ENCODE assay signal across 8 cellular contexts in genomic region chr10:130111848-130112180, GRCh38. TPM values are rescaled to one million over a fixed set of nuclear protein-coding genes. Genes with fewer than 3 reads are reported as not detected.
DNase-seq lines count a peak whose midpoint lies in the region; ATAC-seq, FAIRE-seq and TF ChIP-seq lines count a peak whose summit lies in the region.

No MANE protein-coding gene starts in this region.

- H4K20me1 ChIP-seq in K562 (replicated peaks; ENCODE audit: control insufficient read depth, insufficient read depth, low read length): no peaks in the 10 kb centered on the region

- H3K9ac ChIP-seq in K562 (ENCODE audit: insufficient read depth in 1 of 2, low read depth in 2 of 2, low read length in 2 of 2): peak overlapping the region; percentile 84 to 94; a peak in 3 of 4 replicates
- H3K9ac ChIP-seq in mesendoderm (ENCODE audit: low read length): peak overlapping the region; percentile 86

- H3K23ac ChIP-seq in mesendoderm (ENCODE audit: low read length): no peak overlapping the region

- peak overlapping the region; percentile 100 for H3K4me2 ChIP-seq in K562 (ENCODE audit: insufficient read depth, low read length)
- H3K4me2 ChIP-seq in mesendoderm (ENCODE audit: low read length): peak overlapping the region; percentile 66

- no peak for TF ChIP-seq EP300 in K562 (IDR thresholded peaks at IDR 0.05; ENCODE audit: low read length)

- H3K79me1 ChIP-seq in mesendoderm (ENCODE audit: low read length): peaks cover 10% of the 10 kb centered on the region

- POLR2A ChIA-PET in K562 (lab: Yijun Ruan, JAX): interaction anchor here (0.6 kb wide), 1 partner anchor 21 kb away, joined by 3 read pairs; no protein-coding TSS in a partner anchor

- intact Hi-C loops in heart left ventricle (cut with DNase I) (loop anchor here in 6 of 10 donors (1.0 to 10.0 kb wide), 4 partner anchors 24 to 1077 kb away; partner anchors contain the start of genes GLRX3 (in 5 of the 6) and MGMT (in 1 of the 6)), Right ventricle myocardium inferior (cut with DNase I) (loop anchor here (1.0 kb wide), 1 partner anchor 24 kb away; the partner anchor contains the start of gene GLRX3), K562 (cut with micrococcal nuclease) (loop anchor here (1.0 kb wide), 1 partner anchor 25 kb away; no protein-coding TSS in a partner anchor), vagina (cut with DNase I) (no loop called here)

- peak overlapping the region; percentile 98 for H2AFZ ChIP-seq in K562 (ENCODE audit: low read depth, low read length)

- H3K4me1 ChIP-seq in heart left ventricle (peaks cover 0 to 26% (median 16%) of the 10 kb centered on the region in 12 donors), K562 (replicated peaks in 1 of 2; ENCODE audit: control insufficient read depth in 2 of 2, insufficient read depth in 2 of 2, low read length in 2 of 2) (peaks cover 3 to 21% of the 10 kb centered on the region in 2 experiments; a peak in 3 of 5 replicates), mesendoderm (ENCODE audit: control insufficient read depth, low read depth, low read length) (peaks cover 5% of the 10 kb centered on the region), vagina (peaks cover 19% of the 10 kb centered on the region)

- H3K4me3 ChIP-seq in heart left ventricle (peak overlapping the region; percentile 52 to 89 (median 78)), K562 (peak overlapping the region; percentile 68), mesendoderm (ENCODE audit: low read length) (peak overlapping the region; percentile 81), vagina (peak overlapping the region; percentile 60 to 89)

- ATAC-seq in heart left ventricle (no peak), Right ventricle myocardium inferior (no peak), K562 (no peak), GM21528 (IDR thresholded peaks at IDR 0.05; ENCODE audit: low FRiP score, unreplicated experiment) (no peak)

- TF ChIP-seq RAD21 in K562 (CRISPR knock-in tag; conservative IDR thresholded peaks at IDR 0.05 in 1 of 2, IDR thresholded peaks at IDR 0.05 in 1 of 2): no peak

- H3K9me1 ChIP-seq in K562 (ENCODE audit: control insufficient read depth, insufficient read depth, low read length): peaks cover 4% of the 10 kb centered on the region

- FAIRE-seq in K562 (lab: Jason Lieb, UNC): no peak

- in situ Hi-C loops in K562 (cut with MboI): loop anchor here (25.0 kb wide), 1 partner anchor 1525 kb away; no protein-coding TSS in a partner anchor

- H3K56ac ChIP-seq in mesendoderm (ENCODE audit: low read length): peak overlapping the region; percentile 97

- peak overlapping the region; percentile 60 for H3K4ac ChIP-seq in mesendoderm (ENCODE audit: low read depth, low read length)

- peak overlapping the region; percentile 75 for H3K18ac ChIP-seq in mesendoderm (ENCODE audit: low read length)

- TF ChIP-seq CTCF in heart left ventricle (IDR thresholded peaks at IDR 0.05) (no peak), K562 (IDR thresholded peaks at IDR 0.05 in 2 of 3, conservative IDR thresholded peaks at IDR 0.05 in 1 of 3; ENCODE audit: insufficient read depth in 2 of 3, low read depth in 1 of 3, low read length in 3 of 3) (no peak), vagina (IDR thresholded peaks at IDR 0.05) (no peak), GM20000 (IDR thresholded peaks at IDR 0.05; ENCODE audit: extremely low read depth, missing control alignments) (no peak)

- no peak overlapping the region for H2AK5ac ChIP-seq in mesendoderm (ENCODE audit: low read length)

- DNase-seq in heart left ventricle: no peak
- no peak for DNase-seq in Right ventricle myocardium inferior (ENCODE audit: missing footprints)
- DNase-seq in K562 (ENCODE audit: extremely low read depth in 1 of 4, low spot score in 3 of 4): no peak
- DNase-seq in mesendoderm: no peak
- no peak for DNase-seq in vagina (ENCODE audit: extremely low spot score in 2 of 2)
- no peak for DNase-seq in SKM-1 treated with dmso at 0.1 percent for 144 hours (lab: John Stamatoyannopoulos, UW; ENCODE audit: unreplicated experiment)
- no peak for DNase-seq in GM20000 (ENCODE audit: low spot score)

- peaks cover 0 to under 1% (median 0%) of the 10 kb centered on the region in 12 donors for H3K9me3 ChIP-seq in heart left ventricle
- H3K9me3 ChIP-seq in K562 (replicated peaks; ENCODE audit: control insufficient read depth, insufficient read depth, low read depth, low read length): no peaks in the 10 kb centered on the region
- H3K9me3 ChIP-seq in vagina: no peaks in the 10 kb centered on the region

- H3K79me2 ChIP-seq in K562 (ENCODE audit: control insufficient read depth, insufficient read depth, low read length) (peaks cover 13% of the 10 kb centered on the region; the same call in 2 of the 3 replicates), mesendoderm (ENCODE audit: control insufficient read depth, insufficient read depth, low read length) (peaks cover 2% of the 10 kb centered on the region)

- no peaks in the 10 kb centered on the region for H3K27me3 ChIP-seq in heart left ventricle
- H3K27me3 ChIP-seq in K562 (ENCODE audit: control insufficient read depth in 2 of 2, insufficient read depth in 2 of 2, low read length in 2 of 2): no peaks in the 10 kb centered on the region
- no peaks in the 10 kb centered on the region for H3K27me3 ChIP-seq in mesendoderm (ENCODE audit: insufficient read depth, low read length, poor library complexity)
- H3K27me3 ChIP-seq in vagina: no peaks in the 10 kb centered on the region

- no peak overlapping the region for H2BK5ac ChIP-seq in mesendoderm (ENCODE audit: low read length)

- H4K8ac ChIP-seq in mesendoderm (ENCODE audit: low read depth, low read length): no peak overlapping the region

- BruUV-seq in K562 (replicated peaks; lab: Mats Ljungman, UMichigan): no TSS peak

- H3K36me3 ChIP-seq in heart left ventricle (no peaks in the 10 kb centered on the region), K562 (ENCODE audit: control insufficient read depth, insufficient read depth, low read length) (no peaks in the 10 kb centered on the region), mesendoderm (ENCODE audit: control insufficient read depth, insufficient read depth, low read length) (no peaks in the 10 kb centered on the region), vagina (no peaks in the 10 kb centered on the region)

- H3K27ac ChIP-seq in heart left ventricle (peak overlapping the region in 11 of 12 donors; percentile 91 to 97 (median 94)), K562 (ENCODE audit: extremely low read depth, low read depth, low read length) (peak overlapping the region; percentile 52; the same call in 2 of the 3 replicates), mesendoderm (ENCODE audit: low read depth, low read length) (no peak overlapping the region), vagina (peak overlapping the region; percentile 93)

- CTCF ChIA-PET in K562 (lab: Yijun Ruan, JAX; ENCODE audit: low intra/inter-chr PET ratio): no interaction called here

- TF ChIP-seq POLR2A in heart left ventricle (IDR thresholded peaks at IDR 0.05): no peak
- TF ChIP-seq POLR2A in K562 (conservative IDR thresholded peaks at IDR 0.05): no peak
- no peak for TF ChIP-seq POLR2A in vagina (IDR thresholded peaks at IDR 0.05)

- no peak overlapping the region for H4K5ac ChIP-seq in mesendoderm (ENCODE audit: low read length)

- no peak overlapping the region for H2BK15ac ChIP-seq in mesendoderm (replicated peaks; ENCODE audit: low read depth)

- no peak overlapping the region for H2BK120ac ChIP-seq in mesendoderm (ENCODE audit: low read depth, low read length)

- WGBS in heart left ventricle, 4 donors: 74 to 81% (median 77%) methylated on average over 6 of the region's 6 CpGs
- WGBS in K562 (ENCODE audit: insufficient coverage, low coverage, missing lambda C conversion rate): 27% methylated on average over 4 of the region's 6 CpGs
- no CpG with 5 or more reads among the region's 6 CpGs for WGBS in mesendoderm (ENCODE audit: extremely low coverage, insufficient coverage, low lambda C conversion rate)

RNA-seq across cellular contexts. Expression of gene C10orf143, which starts 1.2 kb away (rescaled TPM):
- 1 to 10 TPM in 7 of 9 donors, under 1 TPM in 1, not detected in 1; 0.32 to 3.3 (median 1.6) TPM for total RNA-seq in heart left ventricle
- 1 to 10 TPM; 1.1 to 3.7 TPM for polyA plus RNA-seq in heart left ventricle
- 1.4 TPM for total RNA-seq in Right ventricle myocardium inferior
- total RNA-seq in K562 (2011; cell fraction: chromatin; rRNA removed; ENCODE audit: low replicate concordance): 0.12 and 0.26 TPM in 2 replicates
- total RNA-seq in K562 (2011; cell fraction: nucleolus; rRNA removed): 0.33 TPM in 1 of 2 replicates, not detected in the other
- 0.44 TPM in 1 of 2 replicates, not detected in the other for total RNA-seq in K562 (2011; cell fraction: nucleoplasm; rRNA removed)
- 0.24 TPM in 1 of 2 replicates, not detected in the other for total RNA-seq in K562 (2014; rRNA removed)
- 0.11 TPM in 1 of 2 replicates, not detected in the other for total RNA-seq in K562 (2014; rRNA removed; fragmentation: Illumina TruSeq; extraction: Trizol)
- total RNA-seq in K562 (2015; rRNA removed; fragmentation: Illumina TruSeq; extraction: Trizol): 0.25 and 0.30 TPM in 2 replicates
- total RNA-seq in K562 (2021): 0.27 and 0.33 TPM in 2 replicates
- 0.42 and 0.43 TPM in 2 replicates for polyA plus RNA-seq in K562 (2011; rRNA removed)
- polyA plus RNA-seq in K562 (2011; cell fraction: cytosol; rRNA removed): 0.31 and 0.71 TPM in 2 replicates
- polyA plus RNA-seq in K562 (2011; cell fraction: nucleus; rRNA removed): 0.53 and 0.81 TPM in 2 replicates
- 0.36 and 0.47 TPM in 2 replicates for polyA plus RNA-seq in K562 (2012)
- polyA plus RNA-seq in K562 (2014; fragmentation: Illumina TruSeq; extraction: Trizol): 0.17 and 0.25 TPM in 2 replicates
- under 1 TPM in 1 of 2 experiments, not detected in 1; 0.07 TPM for polyA plus RNA-seq in K562 (2014; fragmentation: Nextera tagmentation; extraction: Ambion mirVana)
- 0.08 and 1.0 TPM in 2 replicates for polyA plus RNA-seq in K562 (2014; rRNA removed)
- polyA minus RNA-seq in K562 (2011; rRNA and poly(A)+ RNA removed): 0.30 TPM in 1 of 2 replicates, not detected in the other
- polyA minus RNA-seq in K562 (2011; cell fraction: cytosol; rRNA and poly(A)+ RNA removed): not detected in 2 replicates
- 0.13 and 0.44 TPM in 2 replicates for polyA minus RNA-seq in K562 (2011; cell fraction: nucleus; rRNA and poly(A)+ RNA removed)
- polyA plus RNA-seq in mesendoderm (2013, experiment 1 of 2): 2.3 TPM
- 2.2 TPM for polyA plus RNA-seq in mesendoderm (2013, experiment 2 of 2)
- 0.74 TPM for total RNA-seq in vagina

RNA-seq across cellular contexts. Expression of gene GLRX3, which starts 24.4 kb away (rescaled TPM):
- 100 to 1,000 TPM in 1 of 9 donors, 10 to 100 TPM in 8; 54.0 to 127 (median 66.4) TPM for total RNA-seq in heart left ventricle
- 100 to 1,000 TPM in 1 of 2 donors, 10 to 100 TPM in 1; 62.1 to 180 TPM for polyA plus RNA-seq in heart left ventricle
- total RNA-seq in Right ventricle myocardium inferior: 74.3 TPM
- 47.9 and 66.5 TPM in 2 replicates for total RNA-seq in K562 (2011; cell fraction: chromatin; rRNA removed; ENCODE audit: low replicate concordance)
- total RNA-seq in K562 (2011; cell fraction: nucleolus; rRNA removed): 33.4 and 34.5 TPM in 2 replicates
- total RNA-seq in K562 (2011; cell fraction: nucleoplasm; rRNA removed): 54.7 and 98.4 TPM in 2 replicates
- 115 and 117 TPM in 2 replicates for total RNA-seq in K562 (2014; rRNA removed)
- total RNA-seq in K562 (2014; rRNA removed; fragmentation: Illumina TruSeq; extraction: Trizol): 169 and 182 TPM in 2 replicates
- total RNA-seq in K562 (2015; rRNA removed; fragmentation: Illumina TruSeq; extraction: Trizol): 161 and 169 TPM in 2 replicates
- total RNA-seq in K562 (2021): 153 and 156 TPM in 2 replicates
- polyA plus RNA-seq in K562 (2011; rRNA removed): 144 and 190 TPM in 2 replicates
- polyA plus RNA-seq in K562 (2011; cell fraction: cytosol; rRNA removed): 66.3 and 78.7 TPM in 2 replicates
- 38.4 and 45.1 TPM in 2 replicates for polyA plus RNA-seq in K562 (2011; cell fraction: nucleus; rRNA removed)
- 118 and 164 TPM in 2 replicates for polyA plus RNA-seq in K562 (2012)
- 177 and 186 TPM in 2 replicates for polyA plus RNA-seq in K562 (2014; fragmentation: Illumina TruSeq; extraction: Trizol)
- 100 to 1,000 TPM; 150 to 176 TPM for polyA plus RNA-seq in K562 (2014; fragmentation: Nextera tagmentation; extraction: Ambion mirVana)
- 172 and 184 TPM in 2 replicates for polyA plus RNA-seq in K562 (2014; rRNA removed)
- polyA minus RNA-seq in K562 (2011; rRNA and poly(A)+ RNA removed): 65.7 and 75.1 TPM in 2 replicates
- 30.9 and 39.2 TPM in 2 replicates for polyA minus RNA-seq in K562 (2011; cell fraction: cytosol; rRNA and poly(A)+ RNA removed)
- 16.4 and 21.9 TPM in 2 replicates for polyA minus RNA-seq in K562 (2011; cell fraction: nucleus; rRNA and poly(A)+ RNA removed)
- polyA plus RNA-seq in mesendoderm (2013, experiment 1 of 2): 226 TPM
- polyA plus RNA-seq in mesendoderm (2013, experiment 2 of 2): 225 TPM
- total RNA-seq in vagina: 41.3 TPM
